ENCODE assay signal across 12 cellular contexts in the genomic region with DNA sequence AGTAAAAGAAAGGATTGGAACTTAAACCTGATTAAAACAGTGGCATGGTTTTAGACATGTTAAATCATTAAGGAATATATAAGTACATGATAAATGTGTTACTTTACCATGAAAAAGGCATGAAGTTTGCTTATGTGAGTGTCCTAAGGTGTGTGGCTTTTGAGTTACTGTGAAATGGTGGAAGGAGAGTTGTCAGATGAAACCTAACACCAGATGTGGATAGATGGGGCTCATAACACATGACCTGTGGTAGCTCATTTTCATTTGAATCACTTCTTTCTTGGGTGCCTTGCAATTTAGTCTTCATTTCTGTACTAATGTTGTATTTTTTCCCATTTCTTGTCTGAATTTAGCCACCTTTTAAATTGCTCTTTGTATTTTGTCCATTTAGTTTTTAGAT. TPM values are rescaled to one million over a fixed set of nuclear protein-coding genes. Genes with fewer than 3 reads are reported as not detected.
DNase-seq lines count a peak whose midpoint lies in the region; ATAC-seq, FAIRE-seq and TF ChIP-seq lines count a peak whose summit lies in the region.
"Had no signal": no experiment of that assay in that cellular context is flagged by ENCODE, and none has a peak within 500 bp of the region (broad histone marks: within the 10 kb centered on the region; RNA-seq: fewer than 3 reads in every experiment).

No MANE protein-coding gene starts in this region.

- no peaks in the 10 kb centered on the region for H3K27me3 ChIP-seq in cardiac muscle cell
- no peaks in the 10 kb centered on the region for H3K27me3 ChIP-seq in heart right ventricle
- no peaks in the 10 kb centered on the region for H3K27me3 ChIP-seq in endodermal cell (ENCODE audit: control insufficient read depth, insufficient read depth, low read length, poor library complexity, severe bottlenecking)

- H3K36me3 Mint-ChIP-seq in endodermal cell (ENCODE audit: low read depth), result peaks cover 8% of the 10 kb centered on the region
- H3K36me3 Mint-ChIP-seq in stimulated activated effector memory CD8-positive, alpha-beta T cell treated with anti-CD3 and anti-CD28 coated beads, Interleukin-12 subunit alpha, Interleukin-12 subunit beta, amount 100 ng/mL, for 72 hours, result no peaks in the 10 kb centered on the region
- H3K36me3 Mint-ChIP-seq in activated naive CD8-positive, alpha-beta T cell treated with anti-CD3 and anti-CD28 coated beads for 36 hours, result peaks cover 21% of the 10 kb centered on the region

- H3K9me3 Mint-ChIP-seq in endodermal cell, result no peaks in the 10 kb centered on the region
- no peaks in the 10 kb centered on the region for H3K9me3 Mint-ChIP-seq in stimulated activated effector memory CD8-positive, alpha-beta T cell treated with anti-CD3 and anti-CD28 coated beads, Interleukin-12 subunit alpha, Interleukin-12 subunit beta, amount 100 ng/mL, for 72 hours
- H3K9me3 Mint-ChIP-seq in activated naive CD8-positive, alpha-beta T cell treated with anti-CD3 and anti-CD28 coated beads for 36 hours, result no peaks in the 10 kb centered on the region

- TF ChIP-seq CTCF in cardiac muscle cell (IDR thresholded peaks at IDR 0.05; ENCODE audit: low read depth, low read length) (no peak), heart right ventricle (IDR thresholded peaks at IDR 0.05) (no peak), endodermal cell (conservative IDR thresholded peaks at IDR 0.05) (no peak)

- peak overlapping the region; percentile 17 for H3K27ac Mint-ChIP-seq in endodermal cell
- H3K27ac Mint-ChIP-seq in stimulated activated effector memory CD8-positive, alpha-beta T cell treated with anti-CD3 and anti-CD28 coated beads, Interleukin-12 subunit alpha, Interleukin-12 subunit beta, amount 100 ng/mL, for 72 hours, result no peak overlapping the region
- no peak overlapping the region for H3K27ac Mint-ChIP-seq in activated naive CD8-positive, alpha-beta T cell treated with anti-CD3 and anti-CD28 coated beads for 36 hours

- ATAC-seq in heart right ventricle, result no peak
- ATAC-seq in stimulated activated effector memory CD8-positive, alpha-beta T cell treated with anti-CD3 and anti-CD28 coated beads, Interleukin-12 subunit alpha, Interleukin-12 subunit beta, amount 100 ng/mL, for 72 hours, result peak; percentile 32
- ATAC-seq: Panc1 had no signal

- H3K27ac ChIP-seq in cardiac muscle cell (peak overlapping the region; percentile 41), heart right ventricle (peak overlapping the region in 1 of 10 donors; percentile 14), endodermal cell (ENCODE audit: low read depth, low read length) (no peak overlapping the region)
- H3K27ac ChIP-seq: parathyroid adenoma had no signal

- intact Hi-C loops in heart right ventricle (cut with DNase I), result loop anchor here in 2 of 10 donors (10.0 kb wide), 2 partner anchors 76 to 96 kb away; no protein-coding TSS in a partner anchor

- no peak for FAIRE-seq in HTR-8/SVneo (lab: Jason Lieb, UNC)

- DNase-seq in cardiac muscle cell (ENCODE audit: low read depth in 1 of 2, low spot score in 1 of 2), result no peak
- DNase-seq in heart right ventricle, result no peak
- peak; percentile 10 for DNase-seq in HTR-8/SVneo (ENCODE audit: insufficient read length, low spot score)
- DNase-seq in endodermal cell, result no peak
- DNase-seq in stimulated activated effector memory CD8-positive, alpha-beta T cell treated with anti-CD3 and anti-CD28 coated beads, Interleukin-12 subunit alpha, Interleukin-12 subunit beta, amount 100 ng/mL, for 72 hours (ENCODE audit: low spot score in 2 of 2), result no peak
- DNase-seq in activated CD4-positive, alpha-beta T cell treated with anti-CD3 and anti-CD28 coated beads for 1 hour, result no peak
- no peak for DNase-seq in activated naive CD8-positive, alpha-beta T cell treated with anti-CD3 and anti-CD28 coated beads for 36 hours
- no peak for DNase-seq in stimulated activated CD4-positive, alpha-beta T cell treated with anti-CD3 and anti-CD28 coated beads, Interleukin-2, amount 100 ng/mL, for 24 hours
- DNase-seq: amniotic stem cell, trophoblast cell had no signal

- no peaks in the 10 kb centered on the region for H3K9me3 ChIP-seq in cardiac muscle cell (ENCODE audit: low read depth)
- H3K9me3 ChIP-seq in heart right ventricle, result no peaks in the 10 kb centered on the region
- H3K9me3 ChIP-seq in endodermal cell (ENCODE audit: control insufficient read depth, low read length), result no peaks in the 10 kb centered on the region

- H3K36me3 ChIP-seq in cardiac muscle cell (no peaks in the 10 kb centered on the region), heart right ventricle (no peaks in the 10 kb centered on the region), endodermal cell (ENCODE audit: control insufficient read depth, insufficient read depth, low read length) (no peaks in the 10 kb centered on the region)

- no peaks in the 10 kb centered on the region for H3K27me3 Mint-ChIP-seq in endodermal cell (ENCODE audit: insufficient read depth)
- H3K27me3 Mint-ChIP-seq in activated naive CD8-positive, alpha-beta T cell treated with anti-CD3 and anti-CD28 coated beads for 36 hours, result no peaks in the 10 kb centered on the region

- H3K4me3 Mint-ChIP-seq in endodermal cell, result no peak overlapping the region
- no peak overlapping the region for H3K4me3 Mint-ChIP-seq in stimulated activated effector memory CD8-positive, alpha-beta T cell treated with anti-CD3 and anti-CD28 coated beads, Interleukin-12 subunit alpha, Interleukin-12 subunit beta, amount 100 ng/mL, for 72 hours
- H3K4me3 Mint-ChIP-seq in activated naive CD8-positive, alpha-beta T cell treated with anti-CD3 and anti-CD28 coated beads for 36 hours, result no peak overlapping the region

- no peak overlapping the region for H3K9ac ChIP-seq in endodermal cell (ENCODE audit: extremely low read depth, low read length, poor library complexity, severe bottlenecking)
- H3K9ac ChIP-seq: parathyroid adenoma had no signal

- peaks cover 32% of the 10 kb centered on the region for H3K4me1 Mint-ChIP-seq in endodermal cell
- H3K4me1 Mint-ChIP-seq in stimulated activated effector memory CD8-positive, alpha-beta T cell treated with anti-CD3 and anti-CD28 coated beads, Interleukin-12 subunit alpha, Interleukin-12 subunit beta, amount 100 ng/mL, for 72 hours, result peaks cover 56% of the 10 kb centered on the region
- peaks cover 52% of the 10 kb centered on the region for H3K4me1 Mint-ChIP-seq in activated naive CD8-positive, alpha-beta T cell treated with anti-CD3 and anti-CD28 coated beads for 36 hours

- peaks cover 65% of the 10 kb centered on the region for H3K4me1 ChIP-seq in cardiac muscle cell (ENCODE audit: low read depth)
- peaks cover 8 to 99% (median 63%) of the 10 kb centered on the region in 9 donors for H3K4me1 ChIP-seq in heart right ventricle
- H3K4me1 ChIP-seq in endodermal cell (ENCODE audit: control insufficient read depth, insufficient read depth, low read length), result peaks cover 6% of the 10 kb centered on the region

- H3K4me3 ChIP-seq in cardiac muscle cell, result no peak overlapping the region
- no peak overlapping the region for H3K4me3 ChIP-seq in heart right ventricle
- H3K4me3 ChIP-seq in endodermal cell (ENCODE audit: low read length), result no peak overlapping the region

RNA-seq across cellular contexts. Expression of a gene that starts 13.0 kb away (rescaled TPM):
- total RNA-seq in cardiac muscle cell (226 and 556 TPM in 2 replicates), heart right ventricle (100 to 1,000 TPM; 121 to 194 (median 173) TPM), endodermal cell (10 to 100 TPM; 23.5 to 28.6 TPM)
- polyA plus RNA-seq in cardiac muscle cell (91.7 and 168 TPM in 2 replicates), heart right ventricle (10 to 100 TPM; 31.2 to 67.7 TPM)
- polyA plus RNA-seq in endodermal cell (2013, experiment 1 of 2), result 26.4 TPM
- polyA plus RNA-seq in endodermal cell (2013, experiment 2 of 2), result 27.9 TPM
- 10 to 100 TPM; 20.9 to 21.9 TPM for total RNA-seq in activated naive CD8-positive, alpha-beta T cell treated with anti-CD3 and anti-CD28 coated beads for 36 hours
